Comparison of ENCODE assay signal across 10 cellular contexts in genomic region chr12:94762259-94762942, GRCh38.
DNase-seq lines count a peak whose midpoint lies in the region; ATAC-seq and TF ChIP-seq lines count a peak whose summit lies in the region.
"Had no signal": no experiment of that assay in that cellular context is flagged by ENCODE, and none has a peak within 500 bp of the region (broad histone marks: within the 10 kb centered on the region; RNA-seq: fewer than 3 reads in every experiment).

No MANE protein-coding gene starts in this region.

- no peak overlapping the region for H3K4me3 ChIP-seq in NB4 (ENCODE audit: low read depth, low read length)
- H3K4me3 ChIP-seq: SK-N-MC had no signal

- peaks cover 31% of the 10 kb centered on the region for H3K4me1 Mint-ChIP-seq in nephron

- H3K4me3 Mint-ChIP-seq in nephron = no peak overlapping the region

- peak overlapping the region; percentile 33 to 86 (median 81) for H3K27ac Mint-ChIP-seq in nephron

- H3K27me3 Mint-ChIP-seq in nephron (ENCODE audit: low read depth) = no peaks in the 10 kb centered on the region

- TF ChIP-seq CTCF in NB4 (IDR thresholded peaks at IDR 0.05; ENCODE audit: low read depth, low read length) (no peak), nephron (IDR thresholded peaks at IDR 0.05; ENCODE audit: unreplicated experiment in 3 of 3) (no peak)

- no peaks in the 10 kb centered on the region for H3K36me3 Mint-ChIP-seq in nephron (ENCODE audit: low read depth)

- TF ChIP-seq POLR2A in NB4 (IDR thresholded peaks at IDR 0.05; ENCODE audit: extremely low read depth, insufficient read length) = no peak

- ATAC-seq in HG02610 (IDR thresholded peaks at IDR 0.05; ENCODE audit: unreplicated experiment) = peak; percentile 85

- DNase-seq in DMS153 (lab: John Stamatoyannopoulos, UW) (peak; percentile 26), DMS153 treated with DMSO at 0.1 percent for 48 hours (lab: John Stamatoyannopoulos, UW; ENCODE audit: unreplicated experiment) (no peak), NB4 (ENCODE audit: low read depth) (peak; percentile 40), NCI-H1694 treated with DMSO at 0.1 percent for 48 hours (lab: John Stamatoyannopoulos, UW) (no peak), NCI-H1417 treated with DMSO at 0.1 percent for 48 hours (lab: John Stamatoyannopoulos, UW) (no peak), DMS79 treated with DMSO at 0.1 percent for 48 hours (lab: John Stamatoyannopoulos, UW) (no peak)
- DNase-seq: left cardiac atrium had no signal

- H3K9me3 Mint-ChIP-seq in nephron = no peaks in the 10 kb centered on the region

Comparison
In these comparisons a context has a peak if more than half of its experiments do, and no peak if none do; other contexts are left out.
1. DNase-seq: peak in DMS153 (single experiment) and NB4 (single experiment); none in DMS153 treated with DMSO at 0.1 percent for 48 hours (single experiment), NCI-H1694 treated with DMSO at 0.1 percent for 48 hours (single experiment), NCI-H1417 treated with DMSO at 0.1 percent for 48 hours (single experiment) and DMS79 treated with DMSO at 0.1 percent for 48 hours (single experiment).